23 cellular contexts compared by ENCODE assay signal in genomic region chr9:98831636-98832035, GRCh38.
"Had no signal": no experiment of that assay in that cellular context is flagged by ENCODE, and none has a peak within 500 bp of the region (broad histone marks: within the 10 kb centered on the region; RNA-seq: fewer than 3 reads in every experiment).

No MANE protein-coding gene starts in this region.

- H3K4me1 ChIP-seq: colonic mucosa, esophagus squamous epithelium, gastrocnemius medialis, left lung had no signal

- H3K27ac Mint-ChIP-seq: dendritic cell treated with granulocyte-macrophage colony-stimulating factor and Interleukin-4, amounts not matched to agents 40 ng/mL and 50 ng/mL, for 4 days; effector memory CD8-positive, alpha-beta T cell; endodermal cell; mesothelial cell of epicardium had no signal

- H3K4me3 ChIP-seq: colonic mucosa, esophagus squamous epithelium, gastrocnemius medialis, heart right ventricle, left lung, lower lobe of right lung, mucosa of descending colon had no signal

- H3K36me3 ChIP-seq: colonic mucosa, gastrocnemius medialis, heart right ventricle had no signal

- H3K4me3 Mint-ChIP-seq: dendritic cell treated with granulocyte-macrophage colony-stimulating factor and Interleukin-4, amounts not matched to agents 40 ng/mL and 50 ng/mL, for 4 days; effector memory CD8-positive, alpha-beta T cell; endodermal cell; mesothelial cell of epicardium had no signal

- H3K27me3 ChIP-seq: colonic mucosa, esophagus squamous epithelium, gastrocnemius medialis, heart right ventricle, left lung had no signal

- H3K9me3 ChIP-seq: colonic mucosa, esophagus squamous epithelium, gastrocnemius medialis, heart right ventricle, left lung, lower lobe of right lung, mucosa of descending colon had no signal

- DNase-seq: colonic mucosa; cortex of kidney; effector CD8-positive, alpha-beta T cell; effector memory CD8-positive, alpha-beta T cell; endodermal cell; erythroblast; esophagus squamous epithelium; foreskin fibroblast; foreskin melanocyte; gastrocnemius medialis; glutamatergic neuron; head of caudate nucleus; heart right ventricle; hippocampal formation; left colon; left lung; left ventricle myocardium superior; lower lobe of right lung; mesenchymal stem cell; mucosa of descending colon had no signal

- H3K27me3 Mint-ChIP-seq: effector memory CD8-positive, alpha-beta T cell had no signal

- H3K9me3 Mint-ChIP-seq: dendritic cell treated with granulocyte-macrophage colony-stimulating factor and Interleukin-4, amounts not matched to agents 40 ng/mL and 50 ng/mL, for 4 days; effector memory CD8-positive, alpha-beta T cell; endodermal cell; mesothelial cell of epicardium had no signal

- H3K4me1 Mint-ChIP-seq: endodermal cell had no signal

- H3K27ac ChIP-seq: colonic mucosa, epithelial cell of prostate, esophagus squamous epithelium, gastrocnemius medialis, heart right ventricle, lower lobe of right lung had no signal
